Comparison of ENCODE assay signal across 18 cellular contexts in the genomic region with DNA sequence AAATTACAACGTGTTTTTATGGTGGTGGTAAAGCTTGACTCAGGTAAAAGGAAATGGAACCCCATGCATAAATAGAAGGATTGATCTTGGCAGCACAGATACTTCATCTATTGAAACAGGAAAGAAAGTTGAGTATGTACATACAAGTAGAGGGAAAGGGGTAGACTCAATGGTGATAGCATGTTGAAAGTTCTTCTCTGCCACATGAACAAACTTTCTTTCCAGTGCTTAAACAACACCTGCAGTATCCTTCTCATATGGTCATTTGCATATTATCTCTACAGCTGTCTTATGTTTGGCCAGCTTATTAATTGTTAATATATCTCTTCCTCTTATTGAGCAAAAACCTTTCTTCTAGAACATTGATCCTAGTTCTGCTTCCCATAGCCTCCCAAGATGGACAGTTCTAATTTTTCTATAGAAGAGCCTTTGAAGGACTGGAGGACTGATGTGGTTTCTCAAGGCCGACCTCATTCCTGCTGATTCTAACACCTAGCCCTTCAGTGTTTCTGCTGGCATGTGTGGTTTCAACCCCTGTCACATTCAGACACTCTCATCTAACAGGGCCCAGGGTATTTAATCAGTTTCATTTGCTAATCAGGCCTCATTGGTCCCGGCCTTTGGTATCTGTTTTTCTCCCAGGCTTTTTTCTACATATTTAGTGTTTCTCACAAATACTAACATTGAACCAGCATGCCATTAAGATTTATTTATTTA.
DNase-seq lines count a peak whose midpoint lies in the region; ATAC-seq and TF ChIP-seq lines count a peak whose summit lies in the region.
"Had no signal": no experiment of that assay in that cellular context is flagged by ENCODE, and none has a peak within 500 bp of the region (broad histone marks: within the 10 kb centered on the region; RNA-seq: fewer than 3 reads in every experiment).

No MANE protein-coding gene starts in this region.

- intact Hi-C loops in transverse colon (cut with DNase I; ENCODE audit: low total_unique reads): no loop called here
- intact Hi-C loops in testis (cut with DNase I; ENCODE audit: low total_unique reads): no loop called here

- ATAC-seq in GM19324 (IDR thresholded peaks at IDR 0.05; ENCODE audit: low FRiP score, unreplicated experiment) (peak; percentile 90), HG02571 (IDR thresholded peaks at IDR 0.05; ENCODE audit: unreplicated experiment) (peak; percentile 56), HG03196 (IDR thresholded peaks at IDR 0.05; ENCODE audit: unreplicated experiment) (peak; percentile 74), HG03442 (IDR thresholded peaks at IDR 0.05; ENCODE audit: unreplicated experiment) (no peak)
- ATAC-seq: activated naive CD8-positive, alpha-beta T cell treated with anti-CD3 and anti-CD28 coated beads, Interleukin-2, amount 50 U/mL, for 24 hours; activated T-cell treated with anti-CD3 and anti-CD28 coated beads, Interleukin-2, amount 50 U/mL, for 72 hours; heart left ventricle had no signal

- DNase-seq in UCSD-AML1 (lab: John Stamatoyannopoulos, UW; ENCODE audit: unreplicated experiment) (no peak), transverse colon (no peak), testis (no peak)
- DNase-seq: activated CD4-positive, alpha-beta T cell treated with anti-CD3 and anti-CD28 coated beads, Interleukin-2, amount 50 U/mL, for 48 hours; activated naive CD8-positive, alpha-beta T cell treated with anti-CD3 and anti-CD28 coated beads, Interleukin-2, amount 50 U/mL, for 24 hours; activated T-cell treated with anti-CD3 and anti-CD28 coated beads, Interleukin-2, amount 50 U/mL, for 72 hours; BE2C; heart left ventricle; NCI-H2029 treated with DMSO at 0.1 percent for 48 hours; NCI-H524 treated with DMSO at 0.1 percent for 48 hours; PC-9 had no signal

- TF ChIP-seq POLR2A in transverse colon (IDR thresholded peaks at IDR 0.05) (no peak), testis (IDR thresholded peaks at IDR 0.05) (no peak)

- in situ Hi-C loops in transverse colon (cut with MboI; ENCODE audit: low pct_ligation_motif_present in 1 of 4, low pct_unique_long_range_greater_than_20kb in 1 of 4, low sequenced_read_pairs in 3 of 4): no loop called here

- peaks cover 0 to 15% (median 3%) of the 10 kb centered on the region in 4 donors for H3K4me1 ChIP-seq in transverse colon
- H3K4me1 ChIP-seq in testis: no peaks in the 10 kb centered on the region
- H3K4me1 ChIP-seq: BE2C, right atrium auricular region had no signal

- no peaks in the 10 kb centered on the region for H3K27me3 ChIP-seq in transverse colon
- H3K27me3 ChIP-seq in testis: no peaks in the 10 kb centered on the region
- H3K27me3 ChIP-seq: BE2C, heart left ventricle, neutrophil, right atrium auricular region, suprapubic skin had no signal

- WGBS in transverse colon (ENCODE audit: low coverage in 1 of 2), 2 donors: 80 to 83% methylated on average over 3 of the region's 3 CpGs
- whole genome bisulfite sequencing in testis, 2 donors: 89 to 96% methylated on average over 3 of the region's 3 CpGs

- H3K36me3 ChIP-seq in transverse colon (no peaks in the 10 kb centered on the region), testis (ENCODE audit: low read depth, missing control alignments) (no peaks in the 10 kb centered on the region)
- H3K36me3 ChIP-seq: BE2C, heart left ventricle, neutrophil, right atrium auricular region, suprapubic skin had no signal

- H3K4me3 ChIP-seq in transverse colon (no peak overlapping the region), testis (no peak overlapping the region)
- H3K4me3 ChIP-seq: heart left ventricle, PC-9, right atrium auricular region, suprapubic skin had no signal

- no peak overlapping the region for H3K27ac ChIP-seq in transverse colon
- H3K27ac ChIP-seq in testis: no peak overlapping the region
- H3K27ac ChIP-seq: heart left ventricle, neutrophil, PC-9, right atrium auricular region, suprapubic skin had no signal

- no peak for TF ChIP-seq EP300 in transverse colon (IDR thresholded peaks at IDR 0.05; ENCODE audit: low read depth)

- H3K9me3 ChIP-seq in transverse colon (peaks cover 12 to 26% of the 10 kb centered on the region in 2 donors), testis (no peaks in the 10 kb centered on the region)
- H3K9me3 ChIP-seq: BE2C, neutrophil had no signal

- TF ChIP-seq CTCF in transverse colon (IDR thresholded peaks at IDR 0.05): no peak
- TF ChIP-seq CTCF in testis (IDR thresholded peaks at IDR 0.05): no peak
